In the genomic region with DNA sequence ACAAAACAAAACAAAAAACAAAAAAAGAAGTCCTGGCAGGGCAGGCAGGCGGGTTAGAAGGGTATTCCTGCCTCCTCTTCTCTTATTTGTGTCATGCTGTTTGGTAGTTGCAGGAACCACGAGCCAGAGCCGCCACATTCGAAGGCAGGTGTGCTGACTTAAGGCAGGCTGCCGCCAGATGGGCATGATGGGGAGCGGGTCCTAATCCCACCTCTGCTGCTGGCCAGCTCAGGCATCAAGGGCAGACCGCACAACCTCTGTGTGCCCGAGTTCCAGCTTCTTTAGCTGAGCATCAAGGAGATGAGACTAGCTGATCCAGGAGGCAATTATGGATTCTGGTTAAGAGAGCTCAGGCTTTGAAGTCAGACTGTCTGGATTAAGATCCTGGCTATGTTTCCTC, we compare ENCODE assay signal across 37 cellular contexts. TPM values are rescaled to one million over a fixed set of nuclear protein-coding genes. Genes with fewer than 3 reads are reported as not detected.
"Had no signal": no experiment of that assay in that cellular context is flagged by ENCODE, and none has a peak within 500 bp of the region (broad histone marks: within the 10 kb centered on the region; RNA-seq: fewer than 3 reads in every experiment).

No MANE protein-coding gene starts in this region.

- H3K4me1 Mint-ChIP-seq: activated CD4-positive, alpha-beta memory T cell treated with anti-CD3 and anti-CD28 coated beads, Interleukin-2, amount 10 ng/mL, durations not matched to agents 7 days and 5 days had no signal

- ATAC-seq: effector memory CD8-positive, alpha-beta T cell; gastroesophageal sphincter; left lung; stimulated activated memory B cell treated with anti-CD40 and anti-IgM and Interleukin-4, amounts not matched to agents 10 μg/mL and 1 μg/mL and 100 μg/mL, for 72 hours; stimulated activated naive CD8-positive, alpha-beta T cell treated with anti-CD3 and anti-CD28 coated beads, Interleukin-15, amount 100 ng/mL, for 72 hours; T-helper 17 cell; WTC11 had no signal

- H3K27me3 Mint-ChIP-seq: brain; stimulated activated naive CD8-positive, alpha-beta T cell treated with anti-CD3 and anti-CD28 coated beads, Interleukin-15, amount 100 ng/mL, for 72 hours had no signal

- H3K27me3 ChIP-seq: ascending aorta, gastroesophageal sphincter, left lung, neutrophil, sigmoid colon, transverse colon had no signal

- DNase-seq: activated CD4-positive, alpha-beta memory T cell treated with anti-CD3 and anti-CD28 coated beads, Interleukin-2, amount 10 ng/mL, durations not matched to agents 7 days and 5 days; activated CD4-positive, alpha-beta T cell treated with anti-CD3 and anti-CD28 coated beads for 1 hour; activated CD4-positive, alpha-beta T cell treated with anti-CD3 and anti-CD28 coated beads, Interleukin-2, amount 10 ng/mL, durations not matched to agents 7 days and 5 days; activated CD8-positive, alpha-beta memory T cell treated with anti-CD3 and anti-CD28 coated beads, Interleukin-2, amount 50 U/mL, for 48 hours; activated gamma-delta T cell; activated naive CD4-positive, alpha-beta T cell treated with anti-CD3 and anti-CD28 coated beads, Interleukin-2, amount 10 ng/mL, durations not matched to agents 7 days and 5 days; activated naive CD8-positive, alpha-beta T cell treated with anti-CD3 and anti-CD28 coated beads, Interleukin-2, amount 10 ng/mL, durations not matched to agents 7 days and 5 days; activated T-cell treated with anti-CD3 and anti-CD28 coated beads, Interleukin-2, amount 50 U/mL, for 24 hours; effector memory CD8-positive, alpha-beta T cell; erythroblast; head of caudate nucleus; hypothalamus; immature natural killer cell; kidney glomerular epithelial cell; left lung; sigmoid colon; small intestine; stimulated activated CD4-positive, alpha-beta T cell treated with anti-CD3 and anti-CD28 coated beads, Interleukin-1b, Interleukin-23, amount 100 ng/mL, for 48 hours; stimulated activated CD4-positive, alpha-beta T cell treated with anti-CD3 and anti-CD28 coated beads, Interleukin-4, amount 100 ng/mL, for 4 hours; stimulated activated CD8-positive, alpha-beta memory T cell treated with anti-CD3 and anti-CD28 coated beads, Interleukin-4, amount 100 ng/mL, for 48 hours; stimulated activated naive CD8-positive, alpha-beta T cell treated with anti-CD3 and anti-CD28 coated beads, Interleukin-15, amount 100 ng/mL, for 72 hours; T-helper 17 cell; T1000; transverse colon had no signal

- H3K9me3 ChIP-seq: ascending aorta, gastroesophageal sphincter, left lung, neutrophil, sigmoid colon, transverse colon had no signal

- H3K4me3 ChIP-seq: ascending aorta, cardiac muscle cell, coronary artery, gastroesophageal sphincter, left lung, sigmoid colon, transverse colon had no signal

- H3K27ac ChIP-seq: ascending aorta, cardiac muscle cell, left lung, neutrophil had no signal

- FAIRE-seq: small intestine had no signal

- H3K36me3 ChIP-seq: ascending aorta, cardiac muscle cell, left lung, neutrophil, sigmoid colon had no signal

- H3K9me3 Mint-ChIP-seq: activated CD4-positive, alpha-beta memory T cell treated with anti-CD3 and anti-CD28 coated beads, Interleukin-2, amount 10 ng/mL, durations not matched to agents 7 days and 5 days; activated CD4-positive, alpha-beta T cell treated with anti-CD3 and anti-CD28 coated beads, Interleukin-2, amount 10 ng/mL, durations not matched to agents 7 days and 5 days; activated naive CD4-positive, alpha-beta T cell treated with anti-CD3 and anti-CD28 coated beads, Interleukin-2, amount 10 ng/mL, durations not matched to agents 7 days and 5 days; activated naive CD8-positive, alpha-beta T cell treated with anti-CD3 and anti-CD28 coated beads, Interleukin-2, amount 10 ng/mL, durations not matched to agents 7 days and 5 days; activated T-cell treated with anti-CD3 and anti-CD28 coated beads, Interleukin-2, amount 50 U/mL, for 24 hours; brain; effector memory CD8-positive, alpha-beta T cell; immature natural killer cell; nephron; stimulated activated memory B cell treated with anti-CD40 and anti-IgM and Interleukin-4, amounts not matched to agents 10 μg/mL and 1 μg/mL and 100 μg/mL, for 72 hours; stimulated activated naive CD8-positive, alpha-beta T cell treated with anti-CD3 and anti-CD28 coated beads, Interleukin-15, amount 100 ng/mL, for 72 hours; WTC11 had no signal

- H3K27ac Mint-ChIP-seq: activated CD4-positive, alpha-beta memory T cell treated with anti-CD3 and anti-CD28 coated beads, Interleukin-2, amount 10 ng/mL, durations not matched to agents 7 days and 5 days; activated CD4-positive, alpha-beta T cell treated with anti-CD3 and anti-CD28 coated beads, Interleukin-2, amount 10 ng/mL, durations not matched to agents 7 days and 5 days; activated naive CD4-positive, alpha-beta T cell treated with anti-CD3 and anti-CD28 coated beads, Interleukin-2, amount 10 ng/mL, durations not matched to agents 7 days and 5 days; activated naive CD8-positive, alpha-beta T cell treated with anti-CD3 and anti-CD28 coated beads, Interleukin-2, amount 10 ng/mL, durations not matched to agents 7 days and 5 days; activated T-cell treated with anti-CD3 and anti-CD28 coated beads, Interleukin-2, amount 50 U/mL, for 24 hours; effector memory CD8-positive, alpha-beta T cell; immature natural killer cell; progenitor cell of endocrine pancreas; stimulated activated memory B cell treated with anti-CD40 and anti-IgM and Interleukin-4, amounts not matched to agents 10 μg/mL and 1 μg/mL and 100 μg/mL, for 72 hours; stimulated activated naive CD8-positive, alpha-beta T cell treated with anti-CD3 and anti-CD28 coated beads, Interleukin-15, amount 100 ng/mL, for 72 hours; T-helper 17 cell; WTC11 had no signal

- H3K36me3 Mint-ChIP-seq: activated naive CD4-positive, alpha-beta T cell treated with anti-CD3 and anti-CD28 coated beads, Interleukin-2, amount 10 ng/mL, durations not matched to agents 7 days and 5 days; activated naive CD8-positive, alpha-beta T cell treated with anti-CD3 and anti-CD28 coated beads, Interleukin-2, amount 10 ng/mL, durations not matched to agents 7 days and 5 days; brain; immature natural killer cell; stimulated activated memory B cell treated with anti-CD40 and anti-IgM and Interleukin-4, amounts not matched to agents 10 μg/mL and 1 μg/mL and 100 μg/mL, for 72 hours; WTC11 had no signal

- H3K4me3 Mint-ChIP-seq: activated CD4-positive, alpha-beta memory T cell treated with anti-CD3 and anti-CD28 coated beads, Interleukin-2, amount 10 ng/mL, durations not matched to agents 7 days and 5 days; activated CD4-positive, alpha-beta T cell treated with anti-CD3 and anti-CD28 coated beads, Interleukin-2, amount 10 ng/mL, durations not matched to agents 7 days and 5 days; activated naive CD4-positive, alpha-beta T cell treated with anti-CD3 and anti-CD28 coated beads, Interleukin-2, amount 10 ng/mL, durations not matched to agents 7 days and 5 days; activated naive CD8-positive, alpha-beta T cell treated with anti-CD3 and anti-CD28 coated beads, Interleukin-2, amount 10 ng/mL, durations not matched to agents 7 days and 5 days; activated T-cell treated with anti-CD3 and anti-CD28 coated beads, Interleukin-2, amount 50 U/mL, for 24 hours; brain; effector memory CD8-positive, alpha-beta T cell; immature natural killer cell; nephron; stimulated activated memory B cell treated with anti-CD40 and anti-IgM and Interleukin-4, amounts not matched to agents 10 μg/mL and 1 μg/mL and 100 μg/mL, for 72 hours; stimulated activated naive CD8-positive, alpha-beta T cell treated with anti-CD3 and anti-CD28 coated beads, Interleukin-15, amount 100 ng/mL, for 72 hours; T-helper 17 cell; WTC11 had no signal

RNA-seq across cellular contexts. Expression of a gene that starts 17.0 kb away (rescaled TPM):
- total RNA-seq: activated CD4-positive, alpha-beta memory T cell treated with anti-CD3 and anti-CD28 coated beads, Interleukin-2, amount 10 ng/mL, durations not matched to agents 7 days and 5 days; activated CD4-positive, alpha-beta T cell treated with anti-CD3 and anti-CD28 coated beads, Interleukin-2, amount 10 ng/mL, durations not matched to agents 7 days and 5 days; activated naive CD8-positive, alpha-beta T cell treated with anti-CD3 and anti-CD28 coated beads, Interleukin-2, amount 10 ng/mL, durations not matched to agents 7 days and 5 days; ascending aorta; fibroblast of lung; osteocyte; progenitor cell of endocrine pancreas; sigmoid colon; T-helper 17 cell; temporal lobe had no signal
- polyA plus RNA-seq: fibroblast of lung, immature natural killer cell had no signal
